12 cellular contexts compared by ENCODE assay signal in genomic region chr4:19945979-19946380, GRCh38.
DNase-seq lines count a peak whose midpoint lies in the region; ATAC-seq and TF ChIP-seq lines count a peak whose summit lies in the region.
"Had no signal": no experiment of that assay in that cellular context is flagged by ENCODE, and none has a peak within 500 bp of the region (broad histone marks: within the 10 kb centered on the region; RNA-seq: fewer than 3 reads in every experiment).

No MANE protein-coding gene starts in this region.

- TF ChIP-seq CTCF in smooth muscle cell (IDR thresholded peaks at IDR 0.05; ENCODE audit: borderline replicate concordance, insufficient read depth, poor library complexity, severe bottlenecking): no peak

- peak overlapping the region; percentile 76 for H3K27ac ChIP-seq in smooth muscle cell (ENCODE audit: low read depth)
- H3K27ac ChIP-seq: A549, WERI-Rb-1 had no signal

- peak overlapping the region; percentile 67 for H3K4me2 ChIP-seq in smooth muscle cell
- H3K4me2 ChIP-seq: A549 had no signal

- no peak for TF ChIP-seq POLR2A in GM18505 (IDR thresholded peaks at IDR 0.05; ENCODE audit: borderline replicate concordance, extremely low read depth, insufficient read depth, insufficient read length)

- H3K79me2 ChIP-seq in smooth muscle cell (ENCODE audit: low read depth): no peaks in the 10 kb centered on the region

- no peak overlapping the region for H3K4me3 ChIP-seq in smooth muscle cell
- H3K4me3 ChIP-seq: A549 had no signal

- peak; percentile 98 for ATAC-seq in SK-N-SH treated with all-trans-retinoic acid at 6 μM for 48 hours
- no peak for ATAC-seq in GM18505 (IDR thresholded peaks at IDR 0.05; ENCODE audit: unreplicated experiment)
- no peak for ATAC-seq in GM21619 (IDR thresholded peaks at IDR 0.05; ENCODE audit: unreplicated experiment)
- ATAC-seq: A549 had no signal

- no peaks in the 10 kb centered on the region for H4K20me1 ChIP-seq in smooth muscle cell (ENCODE audit: low read depth)

- H3F3A ChIP-seq in smooth muscle cell (ENCODE audit: low read depth): peaks cover 22% of the 10 kb centered on the region

- peaks cover 38% of the 10 kb centered on the region for H3K4me1 ChIP-seq in smooth muscle cell (ENCODE audit: low read depth)
- H3K4me1 ChIP-seq: A549 had no signal

- H3K9ac ChIP-seq in smooth muscle cell (ENCODE audit: low read depth): no peak overlapping the region

- H3K9me3 ChIP-seq in smooth muscle cell (replicated peaks; ENCODE audit: low read depth): no peaks in the 10 kb centered on the region
- H3K9me3 ChIP-seq: A549 had no signal

- H2AFZ ChIP-seq in smooth muscle cell (ENCODE audit: low read depth): no peak overlapping the region

- H3K27me3 ChIP-seq in smooth muscle cell (ENCODE audit: low read depth): no peaks in the 10 kb centered on the region

- H3K36me3 ChIP-seq in smooth muscle cell (ENCODE audit: low read depth): no peaks in the 10 kb centered on the region
- H3K36me3 ChIP-seq: WERI-Rb-1 had no signal

- DNase-seq in NCI-H1105 treated with DMSO at 0.1 percent for 48 hours (lab: John Stamatoyannopoulos, UW) (peak; percentile 14), NCI-H1105 (lab: John Stamatoyannopoulos, UW) (no peak), fibroblast of peridontal ligament (ENCODE audit: extremely low read depth) (peak; percentile 100), smooth muscle cell (lab: John Stamatoyannopoulos, UW; ENCODE audit: unreplicated experiment) (no peak)
- DNase-seq in activated CD4-positive, alpha-beta T cell treated with anti-CD3 and anti-CD28 coated beads for 48 hours: no peak
- DNase-seq: activated gamma-delta T cell treated with Interleukin-2 at 50 U/mL for 16 hours, immature natural killer cell, WERI-Rb-1 had no signal

- 7% methylated on average over 3 of the region's 3 CpGs for WGBS in smooth muscle cell (ENCODE audit: low lambda C conversion rate)

TF ChIP-seq in SK-N-SH treated with all-trans-retinoic acid at 6 μM for 48 hours, 23 proteins besides CTCF, POLR2A, EP300 and RAD21:
- TF ChIP-seq TOX (CRISPR knock-in tag; IDR thresholded peaks at IDR 0.05; ENCODE audit: borderline replicate concordance) (peak; percentile 50; the same call in 1 of the 2 replicates), RARB (CRISPR knock-in tag; IDR thresholded peaks at IDR 0.05) (no peak)

Comparison
In these comparisons a context has a peak if more than half of its experiments do, and no peak if none do; other contexts are left out.
1. DNase-seq: peak in NCI-H1105 treated with DMSO at 0.1 percent for 48 hours (single experiment) and fibroblast of peridontal ligament (single experiment); none in NCI-H1105 (single experiment), smooth muscle cell (single experiment) and activated CD4-positive, alpha-beta T cell treated with anti-CD3 and anti-CD28 coated beads for 48 hours (single experiment).